Comparison of ENCODE assay signal across 8 cellular contexts in genomic region chr14:91649930-91650329, GRCh38.
DNase-seq lines count a peak whose midpoint lies in the region; ATAC-seq and TF ChIP-seq lines count a peak whose summit lies in the region.

No MANE protein-coding gene starts in this region.

- 0 out of 2 replicates have a peak, but pooled peaks have one; percentile 38 for ATAC-seq in WTC11
- ATAC-seq in GM21447 (IDR thresholded peaks at IDR 0.05; ENCODE audit: unreplicated experiment), result no peak

- H3K4me1 ChIP-seq in tibial nerve, result no peaks in the 10 kb centered on the region

- H3K9me3 ChIP-seq in tibial nerve, result no peaks in the 10 kb centered on the region

- no peaks in the 10 kb centered on the region for H3K36me3 Mint-ChIP-seq in WTC11

- H3K9me3 Mint-ChIP-seq in WTC11, result peaks cover 5% of the 10 kb centered on the region; the same call in 1 of the 2 replicates

- H3K4me3 ChIP-seq in tibial nerve, result no peak overlapping the region

- H3K4me1 Mint-ChIP-seq in WTC11, result peaks cover 6% of the 10 kb centered on the region

- CTCF ChIA-PET in WTC11 (lab: Charles Lee), result interaction anchor here (0.6 to 1.5 kb wide), 8 partner anchors 181 to 347 kb away, joined by 3 to 16 read pairs (median 4); no protein-coding TSS in a partner anchor

- H3K27me3 Mint-ChIP-seq in WTC11 (ENCODE audit: low read depth), result no peaks in the 10 kb centered on the region; the same call in 1 of the 2 replicates

- peak; percentile 13 for DNase-seq in activated CD4-positive, alpha-beta T cell treated with anti-CD3 and anti-CD28 coated beads for 48 hours
- no peak for DNase-seq in activated CD4-positive, alpha-beta T cell treated with anti-CD3 and anti-CD28 coated beads, Interleukin-2, amount 50 U/mL, for 4 hours
- DNase-seq in HS-5 (ENCODE audit: low read depth), result peak; percentile 5
- DNase-seq in WTC11 (ENCODE audit: low spot score), result no peak
- DNase-seq in iPS-NIHi11 (ENCODE audit: low spot score), result peak; percentile 29
- DNase-seq in tibial nerve (ENCODE audit: low spot score in 2 of 2), result peak in 1 of 2 donors; percentile 34
- DNase-seq in NCI-H2107 (lab: John Stamatoyannopoulos, UW), result no peak

- no peak overlapping the region for H3K4me3 Mint-ChIP-seq in WTC11

- no peaks in the 10 kb centered on the region for H3K36me3 ChIP-seq in tibial nerve

- no peak for TF ChIP-seq POLR2A in tibial nerve (IDR thresholded peaks at IDR 0.05)

- no peaks in the 10 kb centered on the region for H3K27me3 ChIP-seq in tibial nerve

- TF ChIP-seq CTCF in WTC11 (IDR thresholded peaks at IDR 0.05), result peak; percentile 25; the same call in 1 of the 2 replicates
- peak; percentile 47 to 68 (median 54) for TF ChIP-seq CTCF in tibial nerve (IDR thresholded peaks at IDR 0.05)

- no peak overlapping the region for H3K27ac Mint-ChIP-seq in WTC11

- no peak overlapping the region for H3K27ac ChIP-seq in tibial nerve

- TF ChIP-seq EP300 in tibial nerve (IDR thresholded peaks at IDR 0.05), result no peak

- POLR2A ChIA-PET in WTC11 (lab: Charles Lee), result no interaction called here

- WGBS in tibial nerve, 2 donors, result 4 to 8% methylated on average over 2 of the region's 2 CpGs

TF ChIP-seq in WTC11, 78 proteins besides CTCF, POLR2A, EP300 and RAD21:
- TF ChIP-seq ZNF232 (CRISPR knock-in tag; IDR thresholded peaks at IDR 0.05), result no peak
- TF ChIP-seq SOX15 (CRISPR knock-in tag; IDR thresholded peaks at IDR 0.05), result no peak
- no peak for TF ChIP-seq ATF6 (CRISPR knock-in tag; IDR thresholded peaks at IDR 0.05)
- no peak for TF ChIP-seq HMGXB4 (CRISPR knock-in tag; IDR thresholded peaks at IDR 0.05)
- TF ChIP-seq E2F5 (CRISPR knock-in tag; IDR thresholded peaks at IDR 0.05), result no peak
- no peak for TF ChIP-seq KAT7 (CRISPR knock-in tag; IDR thresholded peaks at IDR 0.05; ENCODE audit: borderline replicate concordance)
- no peak for TF ChIP-seq MYBL2 (CRISPR knock-in tag; IDR thresholded peaks at IDR 0.05)
- no peak for TF ChIP-seq ELF4 (CRISPR knock-in tag; IDR thresholded peaks at IDR 0.05; ENCODE audit: low read depth)

Comparison
In these comparisons a context has a peak if more than half of its experiments do, and no peak if none do; other contexts are left out.
1. DNase-seq: peak in activated CD4-positive, alpha-beta T cell treated with anti-CD3 and anti-CD28 coated beads for 48 hours (single experiment), HS-5 (single experiment) and iPS-NIHi11 (single experiment); none in activated CD4-positive, alpha-beta T cell treated with anti-CD3 and anti-CD28 coated beads, Interleukin-2, amount 50 U/mL, for 4 hours (0 of 2), WTC11 (single experiment) and NCI-H2107 (single experiment).